In genomic region chr3:4930501-4930900, GRCh38 we compare ENCODE assay signal across 33 cellular contexts.
"Had no signal": no experiment of that assay in that cellular context is flagged by ENCODE, and none has a peak within 500 bp of the region (broad histone marks: within the 10 kb centered on the region; RNA-seq: fewer than 3 reads in every experiment).

No MANE protein-coding gene starts in this region.

- DNase-seq: activated CD4-positive, alpha-beta T cell treated with anti-CD3 and anti-CD28 coated beads, Interleukin-2, amount 10 ng/mL, durations not matched to agents 7 days and 5 days; activated CD4-positive, alpha-beta T cell treated with anti-CD3 and anti-CD28 coated beads, Interleukin-2, amount 50 U/mL, for 48 hours; activated CD4-positive, CD25-positive, alpha-beta regulatory T cell; activated CD8-positive, alpha-beta T cell treated with anti-CD3 and anti-CD28 coated beads, Interleukin-2, amount 10 ng/mL, durations not matched to agents 7 days and 5 days; activated gamma-delta T cell treated with Interleukin-2 at 50 U/mL for 16 hours; activated naive CD4-positive, alpha-beta T cell treated with anti-CD3 and anti-CD28 coated beads for 36 hours; activated naive CD8-positive, alpha-beta T cell treated with anti-CD3 and anti-CD28 coated beads for 36 hours; activated T-cell treated with anti-CD3 and anti-CD28 coated beads, Interleukin-2, amount 50 U/mL, for 24 hours; amygdala; Karpas-422; MG63; NCI-H1048; NCI-H1105 treated with DMSO at 0.1 percent for 48 hours; NCI-H1436; NCI-H1694; NCI-H1930; NCI-H2081 treated with DMSO at 0.1 percent for 48 hours; NCI-H226; NCI-H524 treated with DMSO at 0.1 percent for 48 hours; NCI-H748 treated with DMSO at 0.1 percent for 48 hours; NK-92 treated with Interleukin-12 subunit alpha and Interleukin-12 subunit beta, amount 100 ng/mL, for 24 hours; PC-9; SIG-M5; SW 1271; T-helper 1 cell; T-helper 2 cell; T-helper 9 cell had no signal

- H3K36me3 Mint-ChIP-seq: activated naive CD8-positive, alpha-beta T cell treated with anti-CD3 and anti-CD28 coated beads for 36 hours had no signal

- H3K4me2 ChIP-seq: PC-9 had no signal

- H3K4me1 ChIP-seq: ascending aorta had no signal

- H3K9me3 Mint-ChIP-seq: activated naive CD4-positive, alpha-beta T cell treated with anti-CD3 and anti-CD28 coated beads for 36 hours had no signal

- FAIRE-seq: RCC 7860 had no signal

- H3K36me3 ChIP-seq: ascending aorta, cardiac muscle cell, MG63 had no signal

- H3K27me3 ChIP-seq: ascending aorta, cardiac muscle cell, MG63 had no signal

- H2AFZ ChIP-seq: PC-9 had no signal

- ATAC-seq: activated CD8-positive, alpha-beta T cell treated with anti-CD3 and anti-CD28 coated beads, Interleukin-2, amount 10 ng/mL, durations not matched to agents 7 days and 5 days; Right ventricle myocardium inferior had no signal

- H3K4me3 ChIP-seq: ascending aorta, cardiac muscle cell, MG63, PC-9 had no signal

- H3K27ac ChIP-seq: ascending aorta, cardiac muscle cell, PC-9, RWPE1, VCaP had no signal

- H3K27ac Mint-ChIP-seq: activated CD4-positive, alpha-beta T cell treated with anti-CD3 and anti-CD28 coated beads, Interleukin-2, amount 10 ng/mL, durations not matched to agents 7 days and 5 days; activated CD8-positive, alpha-beta T cell treated with anti-CD3 and anti-CD28 coated beads, Interleukin-2, amount 10 ng/mL, durations not matched to agents 7 days and 5 days; activated naive CD4-positive, alpha-beta T cell treated with anti-CD3 and anti-CD28 coated beads for 36 hours; activated naive CD8-positive, alpha-beta T cell treated with anti-CD3 and anti-CD28 coated beads for 36 hours; activated T-cell treated with anti-CD3 and anti-CD28 coated beads, Interleukin-2, amount 50 U/mL, for 24 hours had no signal

- H3K4me3 Mint-ChIP-seq: activated CD4-positive, alpha-beta T cell treated with anti-CD3 and anti-CD28 coated beads, Interleukin-2, amount 10 ng/mL, durations not matched to agents 7 days and 5 days; activated CD8-positive, alpha-beta T cell treated with anti-CD3 and anti-CD28 coated beads, Interleukin-2, amount 10 ng/mL, durations not matched to agents 7 days and 5 days; activated naive CD4-positive, alpha-beta T cell treated with anti-CD3 and anti-CD28 coated beads for 36 hours; activated naive CD8-positive, alpha-beta T cell treated with anti-CD3 and anti-CD28 coated beads for 36 hours; activated T-cell treated with anti-CD3 and anti-CD28 coated beads, Interleukin-2, amount 50 U/mL, for 24 hours had no signal

- H3K9me3 ChIP-seq: ascending aorta, MG63 had no signal

- H3K27me3 Mint-ChIP-seq: activated CD4-positive, alpha-beta T cell treated with anti-CD3 and anti-CD28 coated beads, Interleukin-2, amount 10 ng/mL, durations not matched to agents 7 days and 5 days; activated naive CD8-positive, alpha-beta T cell treated with anti-CD3 and anti-CD28 coated beads for 36 hours; activated T-cell treated with anti-CD3 and anti-CD28 coated beads, Interleukin-2, amount 50 U/mL, for 24 hours had no signal
